In the genomic region with DNA sequence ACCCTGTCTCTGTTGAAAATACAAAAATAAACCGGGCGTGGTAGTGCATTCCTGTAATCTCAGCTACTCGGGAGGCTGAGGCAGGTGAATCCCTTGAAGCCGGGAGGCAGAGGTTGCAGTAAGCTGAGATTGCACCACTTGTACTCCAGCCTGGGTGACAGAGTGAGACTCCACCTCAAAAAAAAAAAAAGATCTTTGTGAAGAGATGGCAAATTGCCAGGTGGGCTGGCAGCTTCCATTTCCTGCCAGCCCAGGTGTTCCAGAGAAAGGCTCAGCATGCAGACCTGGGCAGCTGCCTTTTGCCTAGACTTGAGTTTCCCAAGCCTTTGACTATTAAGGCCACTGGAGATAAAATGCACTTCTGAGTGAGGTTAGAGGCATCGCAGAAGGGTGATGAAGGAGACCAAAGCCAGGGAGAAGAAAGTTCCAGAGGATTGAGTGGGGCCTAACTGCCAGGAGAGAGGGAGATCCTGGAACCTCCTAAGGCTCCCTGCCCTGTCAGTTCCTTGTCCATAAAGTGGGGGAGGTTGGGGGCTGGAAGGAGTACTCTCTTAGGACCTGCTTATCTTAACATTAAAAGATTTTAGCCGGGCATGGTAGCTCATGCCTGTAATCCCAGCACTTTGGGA, we compare ENCODE assay signal across 8 cellular contexts. TPM values are rescaled to one million over a fixed set of nuclear protein-coding genes. Genes with fewer than 3 reads are reported as not detected.
DNase-seq lines count a peak whose midpoint lies in the region; ATAC-seq and TF ChIP-seq lines count a peak whose summit lies in the region.

No MANE protein-coding gene starts in this region.

- no peaks in the 10 kb centered on the region for H3K9me3 Mint-ChIP-seq in Calu3 (ENCODE audit: low read depth, unreplicated experiment)
- H3K9me3 Mint-ChIP-seq in activated CD4-positive, alpha-beta memory T cell treated with anti-CD3 and anti-CD28 coated beads for 36 hours = no peaks in the 10 kb centered on the region

- TF ChIP-seq CTCF in Calu3 (IDR thresholded peaks at IDR 0.05; ENCODE audit: unreplicated experiment) (no peak), GM20000 (IDR thresholded peaks at IDR 0.05; ENCODE audit: extremely low read depth, missing control alignments) (no peak)

- H3K36me3 ChIP-seq in mesenchymal stem cell (ENCODE audit: control insufficient read depth in 1 of 2, insufficient read depth in 2 of 2, low read depth in 1 of 2, low read length in 2 of 2) = peaks cover 0 to 4% of the 10 kb centered on the region in 2 experiments

- H3K27ac Mint-ChIP-seq in Calu3 (ENCODE audit: unreplicated experiment) = peak overlapping the region; percentile 100
- peak overlapping the region; percentile 82 for H3K27ac Mint-ChIP-seq in activated CD4-positive, alpha-beta memory T cell treated with anti-CD3 and anti-CD28 coated beads for 36 hours

- H3K27me3 ChIP-seq in mesenchymal stem cell (ENCODE audit: control insufficient read depth in 1 of 2, insufficient read depth in 1 of 2, low read length in 2 of 2) = no peaks in the 10 kb centered on the region

- no peak overlapping the region for H3K14ac ChIP-seq in mesenchymal stem cell (ENCODE audit: low read length in 2 of 2)

- ATAC-seq in GM19328 (IDR thresholded peaks at IDR 0.05; ENCODE audit: unreplicated experiment) (no peak), HG03432 (IDR thresholded peaks at IDR 0.05; ENCODE audit: unreplicated experiment) (no peak)

- H2AK5ac ChIP-seq in mesenchymal stem cell (ENCODE audit: low read length, severe bottlenecking) = peak overlapping the region; percentile 23

- no peak overlapping the region for H4K8ac ChIP-seq in mesenchymal stem cell (ENCODE audit: low read length)

- no peak overlapping the region for H2AFZ ChIP-seq in mesenchymal stem cell (ENCODE audit: low read depth, low read length)

- H3K23ac ChIP-seq in mesenchymal stem cell (ENCODE audit: low read length in 2 of 2) = no peak overlapping the region

- peaks cover 16% of the 10 kb centered on the region for H3K4me1 ChIP-seq in mesenchymal stem cell (ENCODE audit: control insufficient read depth, insufficient read depth, low read depth, low read length)

- H3K27me3 Mint-ChIP-seq in Calu3 (ENCODE audit: unreplicated experiment) = no peaks in the 10 kb centered on the region
- peaks cover 2% of the 10 kb centered on the region for H3K27me3 Mint-ChIP-seq in activated CD4-positive, alpha-beta memory T cell treated with anti-CD3 and anti-CD28 coated beads for 36 hours

- 94% methylated on average over 6 of the region's 6 CpGs for WGBS in mesenchymal stem cell

- H3K4ac ChIP-seq in mesenchymal stem cell (ENCODE audit: low read depth in 1 of 2, low read length in 2 of 2) = no peak overlapping the region

- H3K4me3 Mint-ChIP-seq in Calu3 (ENCODE audit: low read depth, unreplicated experiment) = peak overlapping the region; percentile 61
- H3K4me3 Mint-ChIP-seq in activated CD4-positive, alpha-beta memory T cell treated with anti-CD3 and anti-CD28 coated beads for 36 hours = peak overlapping the region; percentile 23

- H2BK5ac ChIP-seq in mesenchymal stem cell (ENCODE audit: low read depth, low read length, poor library complexity, severe bottlenecking) = no peak overlapping the region

- H3K9me3 ChIP-seq in mesenchymal stem cell (ENCODE audit: control insufficient read depth, low read length) = no peaks in the 10 kb centered on the region

- CTCF ChIA-PET in Calu3 (lab: Charles Lee) = interaction anchor here (0.7 to 2.1 kb wide), 7 partner anchors 9 to 73 kb away, joined by 3 to 10 read pairs (median 3); partner anchors contain the start of gene DDIT4
- CTCF ChIA-PET in activated CD4-positive, alpha-beta memory T cell treated with anti-CD3 and anti-CD28 coated beads for 36 hours (lab: Charles Lee) = interaction anchor here (0.7 to 2.7 kb wide), 5 partner anchors 11 to 216 kb away, joined by 3 to 14 read pairs (median 4); partner anchors contain the start of gene DDIT4

- peak overlapping the region in 1 of 2 experiments; percentile 14 for H3K18ac ChIP-seq in mesenchymal stem cell (ENCODE audit: low read depth in 1 of 2, low read length in 2 of 2)

- H3K4me3 ChIP-seq in mesenchymal stem cell (ENCODE audit: insufficient read depth in 1 of 2, low read depth in 1 of 2, low read length in 2 of 2) = no peak overlapping the region

- H3K4me2 ChIP-seq in mesenchymal stem cell (ENCODE audit: low read length, poor library complexity, severe bottlenecking) = no peak overlapping the region

- peak overlapping the region in 1 of 2 experiments; percentile 59 for H2BK12ac ChIP-seq in mesenchymal stem cell (ENCODE audit: low read length in 2 of 2)

- H2BK15ac ChIP-seq in mesenchymal stem cell (ENCODE audit: low read depth, poor library complexity, severe bottlenecking) = no peak overlapping the region

- DNase-seq in Calu3 (peak; percentile 91), NCI-H1417 (lab: John Stamatoyannopoulos, UW) (peak; percentile 76 to 94 (median 83)), mesenchymal stem cell (no peak), GM20000 (ENCODE audit: low spot score) (no peak), 8988T (no peak)
- peak; percentile 49 for DNase-seq in activated CD4-positive, alpha-beta memory T cell treated with anti-CD3 and anti-CD28 coated beads for 36 hours

- no TSS peak for BruUV-seq in Calu3 (replicated peaks; lab: Mats Ljungman, UMichigan)

- H4K91ac ChIP-seq in mesenchymal stem cell (ENCODE audit: low read length) = no peak overlapping the region

- no peaks in the 10 kb centered on the region for H3K79me1 ChIP-seq in mesenchymal stem cell (replicated peaks; ENCODE audit: low read length, poor library complexity, severe bottlenecking)

- H3K9ac ChIP-seq in mesenchymal stem cell (ENCODE audit: low read length) = no peak overlapping the region

- H2BK120ac ChIP-seq in mesenchymal stem cell (ENCODE audit: low read depth, low read length) = no peak overlapping the region

- POLR2A ChIA-PET in activated CD4-positive, alpha-beta memory T cell treated with anti-CD3 and anti-CD28 coated beads for 36 hours (lab: Charles Lee) = interaction anchor here (0.8 to 7.4 kb wide), 3 partner anchors 9 to 57 kb away, joined by 5 to 142 read pairs (median 7); partner anchors contain the start of gene DDIT4

- peaks cover 41% of the 10 kb centered on the region for H3K36me3 Mint-ChIP-seq in Calu3 (ENCODE audit: insufficient read depth, unreplicated experiment)
- H3K36me3 Mint-ChIP-seq in activated CD4-positive, alpha-beta memory T cell treated with anti-CD3 and anti-CD28 coated beads for 36 hours = no peaks in the 10 kb centered on the region

- no peak overlapping the region for H3K27ac ChIP-seq in mesenchymal stem cell (ENCODE audit: low read length, poor library complexity, severe bottlenecking)

- H3K4me1 Mint-ChIP-seq in Calu3 (ENCODE audit: low read depth, unreplicated experiment) = peaks cover 42% of the 10 kb centered on the region
- H3K4me1 Mint-ChIP-seq in activated CD4-positive, alpha-beta memory T cell treated with anti-CD3 and anti-CD28 coated beads for 36 hours (ENCODE audit: low read depth) = peaks cover 43% of the 10 kb centered on the region

- intact Hi-C loops in Calu3 (cut with micrococcal nuclease; ENCODE audit: unreplicated experiment) = loop anchor here (1.0 kb wide), 1 partner anchor 10 kb away; the partner anchor contains the start of gene DDIT4
- intact Hi-C loops in activated CD4-positive, alpha-beta memory T cell treated with anti-CD3 and anti-CD28 coated beads for 36 hours (cut with micrococcal nuclease) = loop anchor here (5.0 kb wide), 1 partner anchor 181 kb away; no protein-coding TSS in a partner anchor

RNA-seq across cellular contexts. Expression of gene DDIT4, which starts 10.0 kb away (rescaled TPM):
- 294 and 326 TPM in 2 replicates for total RNA-seq in Calu3 (2022)
- total RNA-seq in activated CD4-positive, alpha-beta memory T cell treated with anti-CD3 and anti-CD28 coated beads for 36 hours = 100 to 1,000 TPM; 637 TPM
- polyA plus RNA-seq in mesenchymal stem cell (2013, experiment 1 of 2) = 109 TPM
- 107 TPM for polyA plus RNA-seq in mesenchymal stem cell (2013, experiment 2 of 2)

RNA-seq across cellular contexts. Expression of gene ASCC1, which starts 47.7 kb away (rescaled TPM):
- total RNA-seq in Calu3 (2022) = 51.3 and 59.3 TPM in 2 replicates
- total RNA-seq in activated CD4-positive, alpha-beta memory T cell treated with anti-CD3 and anti-CD28 coated beads for 36 hours = 10 to 100 TPM; 50.9 to 52.5 TPM
- 36.0 TPM for polyA plus RNA-seq in mesenchymal stem cell (2013, experiment 1 of 2)
- 36.1 TPM for polyA plus RNA-seq in mesenchymal stem cell (2013, experiment 2 of 2)

RNA-seq across cellular contexts. Expression of gene ANAPC16, which starts 47.9 kb away (rescaled TPM):
- 118 and 119 TPM in 2 replicates for total RNA-seq in Calu3 (2022)
- total RNA-seq in activated CD4-positive, alpha-beta memory T cell treated with anti-CD3 and anti-CD28 coated beads for 36 hours = 100 to 1,000 TPM; 119 to 122 TPM
- polyA plus RNA-seq in mesenchymal stem cell (2013, experiment 1 of 2) = 63.6 TPM
- 65.1 TPM for polyA plus RNA-seq in mesenchymal stem cell (2013, experiment 2 of 2)

Comparison
In these comparisons a context has a peak if more than half of its experiments do, and no peak if none do; other contexts are left out.
1. DNase-seq: peak in Calu3 (single experiment), NCI-H1417 (3 of 3) and activated CD4-positive, alpha-beta memory T cell treated with anti-CD3 and anti-CD28 coated beads for 36 hours (single experiment); none in mesenchymal stem cell (single experiment), GM20000 (single experiment) and 8988T (single experiment).